ENCODE assay signal across 18 cellular contexts in the genomic region with DNA sequence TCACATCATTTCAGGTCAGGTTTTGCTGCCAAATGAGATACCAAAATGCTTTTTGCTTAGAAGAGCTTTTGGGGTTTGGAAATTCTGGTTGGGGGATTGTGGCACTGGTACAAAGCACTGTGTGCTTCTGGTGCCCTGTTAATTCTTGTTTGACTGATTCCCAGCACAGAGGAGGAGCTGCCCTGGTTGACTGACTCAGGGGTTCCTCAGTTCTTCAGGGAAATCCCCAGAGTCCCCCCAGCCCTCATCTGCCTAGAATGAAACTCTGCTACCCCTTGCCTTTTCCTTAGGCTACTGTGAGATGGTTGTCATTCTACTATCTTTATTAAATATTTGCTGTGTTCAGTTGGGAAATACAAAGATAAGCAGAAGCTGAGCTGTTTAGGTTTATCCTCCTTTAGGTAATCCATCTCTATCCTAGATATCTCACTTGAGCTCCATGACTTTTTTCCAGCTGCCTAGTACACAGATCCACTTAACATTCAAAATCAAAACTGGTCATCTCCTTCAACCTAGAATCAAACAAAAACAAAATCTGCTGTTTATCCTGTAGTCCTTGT.
"Had no signal": no experiment of that assay in that cellular context is flagged by ENCODE, and none has a peak within 500 bp of the region (broad histone marks: within the 10 kb centered on the region; RNA-seq: fewer than 3 reads in every experiment).

No MANE protein-coding gene starts in this region.

- H3K4me1 ChIP-seq: gastrocnemius medialis, left ventricle myocardium inferior, lower lobe of right lung, psoas muscle had no signal

- DNase-seq: dorsolateral prefrontal cortex; effector CD8-positive, alpha-beta T cell; gastrocnemius medialis; glutamatergic neuron; immature natural killer cell; left ventricle myocardium inferior; lower lobe of right lung; psoas muscle; retina; spleen; stimulated activated CD4-positive, alpha-beta T cell treated with anti-CD3 and anti-CD28 coated beads, Interleukin-15, amount 100 ng/mL, for 24 hours; stimulated activated CD4-positive, alpha-beta T cell treated with anti-CD3 and anti-CD28 coated beads, Interleukin-1b, Interleukin-23, amount 100 ng/mL, for 48 hours; stimulated activated CD4-positive, alpha-beta T cell treated with anti-CD3 and anti-CD28 coated beads, Interleukin-4, amount 100 ng/mL, for 4 hours; stimulated activated naive CD4-positive, alpha-beta T cell treated with Interleukin-2 at 50 U/mL for 16 hours; trophoblast cell had no signal

- ATAC-seq: gastrocnemius medialis, lower lobe of right lung, psoas muscle, sciatic nerve had no signal

- H3K4me3 ChIP-seq: coronary artery, dorsolateral prefrontal cortex, gastrocnemius medialis, left ventricle myocardium inferior, lower lobe of right lung, psoas muscle, spleen had no signal

- H3K36me3 ChIP-seq: gastrocnemius medialis, left ventricle myocardium inferior, lower lobe of right lung, spleen had no signal

- H3K27me3 ChIP-seq: dorsolateral prefrontal cortex, gastrocnemius medialis, spleen had no signal

- H3K9me3 ChIP-seq: gastrocnemius medialis, lower lobe of right lung, psoas muscle, spleen had no signal

- H3K27ac ChIP-seq: coronary artery, dorsolateral prefrontal cortex, gastrocnemius medialis, left ventricle myocardium inferior, lower lobe of right lung, psoas muscle, spleen had no signal

- FAIRE-seq: keratinocyte had no signal
